ENCODE assay signal across 20 cellular contexts in the genomic region with DNA sequence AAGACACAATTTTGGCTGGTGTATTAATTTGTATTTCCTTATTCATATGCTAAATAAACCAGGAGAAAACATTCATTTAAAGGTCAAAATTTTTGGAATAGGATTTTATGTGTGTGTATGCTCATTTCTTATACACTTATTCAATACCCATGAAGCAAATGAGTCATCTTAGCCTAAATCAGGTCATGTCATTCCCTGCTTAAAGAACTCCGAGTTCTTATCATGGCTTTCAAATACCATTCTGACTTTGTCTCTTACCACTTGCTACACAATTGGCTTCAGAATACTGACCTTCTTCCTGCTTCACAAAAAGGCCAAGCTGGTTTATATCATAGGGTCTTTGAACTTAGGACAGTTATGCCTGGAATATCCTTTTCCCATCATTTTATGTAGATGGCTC.
DNase-seq lines count a peak whose midpoint lies in the region.
"Had no signal": no experiment of that assay in that cellular context is flagged by ENCODE, and none has a peak within 500 bp of the region (broad histone marks: within the 10 kb centered on the region; RNA-seq: fewer than 3 reads in every experiment).

No MANE protein-coding gene starts in this region.

- DNase-seq in EL (peak; percentile 52), NCI-H226 (peak; percentile 78), caudate nucleus (lab: John Stamatoyannopoulos, UW) (peak in 1 of 61 donors; percentile 15), mesenchymal stem cell (peak; percentile 61), NCI-H146 (lab: John Stamatoyannopoulos, UW) (no peak)
- no peak for DNase-seq in stimulated activated naive CD4-positive, alpha-beta T cell treated with Interleukin-2 at 50 U/mL for 16 hours (lab: John Stamatoyannopoulos, UW)
- no peak for DNase-seq in effector CD4-positive, alpha-beta T cell
- no peak for DNase-seq in activated CD4-positive, alpha-beta T cell treated with anti-CD3 and anti-CD28 coated beads for 4 hours
- DNase-seq: activated CD8-positive, alpha-beta T cell treated with anti-CD3 and anti-CD28 coated beads for 36 hours; activated naive CD8-positive, alpha-beta T cell treated with anti-CD3 and anti-CD28 coated beads for 36 hours; activated T-cell treated with anti-CD3 and anti-CD28 coated beads, Interleukin-2, amount 50 U/mL, for 72 hours; Calu3; effector memory CD4-positive, alpha-beta T cell; naive thymus-derived CD8-positive, alpha-beta T cell; NCI-H2081 treated with DMSO at 0.1 percent for 48 hours; Peyer's patch; stimulated activated CD4-positive, alpha-beta T cell treated with anti-CD3 and anti-CD28 coated beads, Interleukin-12 subunit alpha, Interleukin-12 subunit beta, amount 100 ng/mL, for 4 hours; thyroid gland had no signal

- no peaks in the 10 kb centered on the region for H3K79me1 ChIP-seq in mesenchymal stem cell (replicated peaks; ENCODE audit: low read length, poor library complexity, severe bottlenecking)

- no peak overlapping the region for H3K4me3 ChIP-seq in mesenchymal stem cell (ENCODE audit: insufficient read depth in 1 of 2, low read depth in 1 of 2, low read length in 2 of 2)
- H3K4me3 ChIP-seq: gastroesophageal sphincter, Peyer's patch, prostate gland, thyroid gland had no signal

- H2BK15ac ChIP-seq in mesenchymal stem cell (ENCODE audit: low read depth, poor library complexity, severe bottlenecking) = no peak overlapping the region

- H2BK5ac ChIP-seq in mesenchymal stem cell (ENCODE audit: low read depth, low read length, poor library complexity, severe bottlenecking) = no peak overlapping the region

- no peaks in the 10 kb centered on the region for H3K9me3 ChIP-seq in mesenchymal stem cell (ENCODE audit: control insufficient read depth, low read length)
- H3K9me3 ChIP-seq: gastroesophageal sphincter, Peyer's patch, prostate gland, thyroid gland had no signal

- H3K4ac ChIP-seq in mesenchymal stem cell (ENCODE audit: low read depth in 1 of 2, low read length in 2 of 2) = no peak overlapping the region

- H3K18ac ChIP-seq in mesenchymal stem cell (ENCODE audit: low read depth in 1 of 2, low read length in 2 of 2) = no peak overlapping the region

- H2BK12ac ChIP-seq in mesenchymal stem cell (ENCODE audit: low read length in 2 of 2) = no peak overlapping the region

- no peak overlapping the region for H2BK120ac ChIP-seq in mesenchymal stem cell (ENCODE audit: low read depth, low read length)

- H3K4me1 ChIP-seq in mesenchymal stem cell (ENCODE audit: control insufficient read depth, insufficient read depth, low read depth, low read length) = peaks cover 2% of the 10 kb centered on the region
- H3K4me1 ChIP-seq: gastroesophageal sphincter, Peyer's patch, prostate gland had no signal

- no peaks in the 10 kb centered on the region for H3K27me3 ChIP-seq in mesenchymal stem cell (ENCODE audit: control insufficient read depth in 1 of 2, insufficient read depth in 1 of 2, low read length in 2 of 2)
- H3K27me3 ChIP-seq: gastroesophageal sphincter, Peyer's patch, thyroid gland had no signal

- no peak overlapping the region for H4K91ac ChIP-seq in mesenchymal stem cell (ENCODE audit: low read length)

- no peak overlapping the region for H4K8ac ChIP-seq in mesenchymal stem cell (ENCODE audit: low read length)

- no peaks in the 10 kb centered on the region for H3K36me3 ChIP-seq in mesenchymal stem cell (ENCODE audit: control insufficient read depth in 1 of 2, insufficient read depth in 2 of 2, low read depth in 1 of 2, low read length in 2 of 2)
- H3K36me3 ChIP-seq: gastroesophageal sphincter, Peyer's patch, prostate gland, thyroid gland had no signal

- H2AFZ ChIP-seq in mesenchymal stem cell (ENCODE audit: low read depth, low read length) = no peak overlapping the region

- H3K23ac ChIP-seq in mesenchymal stem cell (ENCODE audit: low read length in 2 of 2) = no peak overlapping the region

- H2AK5ac ChIP-seq in mesenchymal stem cell (ENCODE audit: low read length, severe bottlenecking) = no peak overlapping the region

- WGBS in mesenchymal stem cell = 4% methylated on average over 1 of the region's 1 CpG

- no peak overlapping the region for H3K4me2 ChIP-seq in mesenchymal stem cell (ENCODE audit: low read length, poor library complexity, severe bottlenecking)

- no peak overlapping the region for H3K9ac ChIP-seq in mesenchymal stem cell (ENCODE audit: low read length)

- H3K14ac ChIP-seq in mesenchymal stem cell (ENCODE audit: low read length in 2 of 2) = no peak overlapping the region

- H3K27ac ChIP-seq in caudate nucleus (ENCODE audit: low read depth, low read length) (peak overlapping the region; percentile 26), mesenchymal stem cell (ENCODE audit: low read length, poor library complexity, severe bottlenecking) (no peak overlapping the region)
- H3K27ac ChIP-seq: gastroesophageal sphincter, Peyer's patch, prostate gland, thyroid gland had no signal

Comparison
In these comparisons a context has a peak if more than half of its experiments do, and no peak if none do; other contexts are left out.
1. DNase-seq: peak in EL (single experiment), NCI-H226 (single experiment) and mesenchymal stem cell (single experiment); none in NCI-H146 (single experiment), stimulated activated naive CD4-positive, alpha-beta T cell treated with Interleukin-2 at 50 U/mL for 16 hours (single experiment), effector CD4-positive, alpha-beta T cell (single experiment) and activated CD4-positive, alpha-beta T cell treated with anti-CD3 and anti-CD28 coated beads for 4 hours (0 of 2).